11 cellular contexts compared by ENCODE assay signal in the genomic region with DNA sequence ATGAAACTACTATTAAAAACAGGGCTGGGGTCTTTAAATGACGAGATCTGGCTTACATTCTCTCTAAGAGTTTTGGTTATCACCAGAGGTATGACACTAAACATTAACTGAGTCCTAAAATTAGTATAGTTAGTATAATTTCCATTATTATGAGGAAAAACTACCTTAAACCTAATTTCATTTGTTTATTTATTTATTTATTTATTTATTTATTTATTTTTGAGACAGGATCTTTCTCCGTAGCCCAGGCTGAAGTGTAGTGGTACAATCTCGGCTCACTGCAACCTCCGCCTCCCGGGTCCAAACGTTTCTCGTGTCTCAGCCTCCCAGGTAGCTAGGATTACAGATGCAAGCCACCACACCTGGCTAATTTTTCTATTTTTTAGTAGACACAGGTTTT.
"Had no signal": no experiment of that assay in that cellular context is flagged by ENCODE, and none has a peak within 500 bp of the region (broad histone marks: within the 10 kb centered on the region; RNA-seq: fewer than 3 reads in every experiment).

No MANE protein-coding gene starts in this region.

- H3K4me3 ChIP-seq: GM23248, GM23338, HAP-1 had no signal

- H3K9me3 ChIP-seq: HAP-1 had no signal

- ATAC-seq: GM23338, HCT116 had no signal

- H3K36me3 ChIP-seq: HAP-1 had no signal

- H3K4me2 ChIP-seq: GM23338 had no signal

- FAIRE-seq: H1, H54 had no signal

- H3K27ac ChIP-seq: GM23248 had no signal

- DNase-seq: GM23248, GOT3, H7, H9, HCEC 1CT, HFFc6 had no signal
